In genomic region chr5:55004728-55005127, GRCh38 we compare ENCODE assay signal across 26 cellular contexts. TPM values are rescaled to one million over a fixed set of nuclear protein-coding genes. Genes with fewer than 3 reads are reported as not detected.
A peak's percentile ranks its signal among the peaks of the same experiment; 100 is the strongest.
DNase-seq lines count a peak whose midpoint lies in the region; ATAC-seq, FAIRE-seq and TF ChIP-seq lines count a peak whose summit lies in the region.
"Had no signal": no experiment of that assay in that cellular context is flagged by ENCODE, and none has a peak within 500 bp of the region (broad histone marks: within the 10 kb centered on the region; RNA-seq: fewer than 3 reads in every experiment).

No MANE protein-coding gene starts in this region.

- H3K27me3 ChIP-seq in ACC112 (ENCODE audit: insufficient read depth, low read length) (no peaks in the 10 kb centered on the region), foreskin keratinocyte (no peaks in the 10 kb centered on the region), heart left ventricle (peaks cover 0 to 3% (median 0%) of the 10 kb centered on the region in 9 donors)
- H3K27me3 ChIP-seq: BLaER1 treated with 17β-estradiol and CSF1 and Interleukin-3, amounts not matched to agents 10 nM and 100 nM; gastrocnemius medialis; neutrophil; right atrium auricular region; uterus had no signal

- H3K9ac ChIP-seq in kidney (ENCODE audit: low read length in 2 of 2) = no peak overlapping the region
- H3K9ac ChIP-seq: BLaER1 treated with 17β-estradiol and CSF1 and Interleukin-3, amounts not matched to agents 10 nM and 100 nM had no signal

- H3K27ac ChIP-seq in ACC112 (ENCODE audit: low read depth, low read length) = peak overlapping the region; percentile 40
- H3K27ac ChIP-seq in foreskin keratinocyte = no peak overlapping the region
- H3K27ac ChIP-seq in heart left ventricle = no peak overlapping the region
- H3K27ac ChIP-seq in kidney (ENCODE audit: low read depth in 2 of 2, low read length in 2 of 2) = no peak overlapping the region
- H3K27ac ChIP-seq: BLaER1 treated with 17β-estradiol and CSF1 and Interleukin-3, amounts not matched to agents 10 nM and 100 nM; gastrocnemius medialis; neutrophil; right atrium auricular region; suprapubic skin; uterus had no signal

- H3K4me1 ChIP-seq in ACC112 (ENCODE audit: control insufficient read depth, insufficient read depth, low read length, unreplicated experiment) (peaks cover 28% of the 10 kb centered on the region), foreskin keratinocyte (peaks cover 14% of the 10 kb centered on the region), heart left ventricle (no peaks in the 10 kb centered on the region), kidney (ENCODE audit: control insufficient read depth in 1 of 2, insufficient read depth in 1 of 2, low read depth in 1 of 2, low read length in 2 of 2) (no peaks in the 10 kb centered on the region)
- H3K4me1 ChIP-seq: BLaER1 treated with 17β-estradiol and CSF1 and Interleukin-3, amounts not matched to agents 10 nM and 100 nM; gastrocnemius medialis; right atrium auricular region; suprapubic skin; uterus had no signal

- no peaks in the 10 kb centered on the region for H3K79me2 ChIP-seq in ACC112 (ENCODE audit: control insufficient read depth, insufficient read depth, low read length, unreplicated experiment)

- H3K36me3 Mint-ChIP-seq in CD14-positive monocyte = no peaks in the 10 kb centered on the region
- H3K36me3 Mint-ChIP-seq: IgD-negative memory B cell had no signal

- DNase-seq in HS-5 (ENCODE audit: low read depth) (peak; percentile 40), choroid plexus epithelial cell (ENCODE audit: low read depth) (peak; percentile 77), foreskin keratinocyte (peak; percentile 15 to 55), CD14-positive monocyte (ENCODE audit: low spot score) (no peak), heart left ventricle (no peak), ecto neural progenitor cell (ENCODE audit: low spot score) (no peak), kidney (no peak)
- DNase-seq: activated CD4-positive, CD25-positive, alpha-beta regulatory T cell treated with anti-CD3 and anti-CD28 coated beads, Interleukin-2, amount 50 U/mL, for 72 hours; activated CD8-positive, alpha-beta memory T cell treated with anti-CD3 and anti-CD28 coated beads for 24 hours; activated naive CD4-positive, alpha-beta T cell treated with anti-CD3 and anti-CD28 coated beads, Interleukin-2, amount 10 ng/mL, durations not matched to agents 7 days and 5 days; activated T-cell treated with anti-CD3 and anti-CD28 coated beads, Interleukin-2, amount 50 U/mL, for 72 hours; aorta; effector memory CD8-positive, alpha-beta T cell; gastrocnemius medialis; MM.1S; NCI-H146; NCI-H526 treated with DMSO at 0.1 percent for 48 hours; uterus had no signal

- H3K4me3 Mint-ChIP-seq in CD14-positive monocyte = no peak overlapping the region
- H3K4me3 Mint-ChIP-seq: activated naive CD4-positive, alpha-beta T cell treated with anti-CD3 and anti-CD28 coated beads, Interleukin-2, amount 10 ng/mL, durations not matched to agents 7 days and 5 days; activated T-cell treated with anti-CD3 and anti-CD28 coated beads, Interleukin-2, amount 50 U/mL, for 72 hours; effector memory CD8-positive, alpha-beta T cell; IgD-negative memory B cell had no signal

- H3K9me3 Mint-ChIP-seq in CD14-positive monocyte = peaks cover 1 to 10% (median 3%) of the 10 kb centered on the region in 7 donors
- H3K9me3 Mint-ChIP-seq: effector memory CD8-positive, alpha-beta T cell had no signal

- H3K9me3 ChIP-seq in heart left ventricle (peaks cover 0 to 5% (median 0%) of the 10 kb centered on the region in 12 donors), kidney (ENCODE audit: control insufficient read depth in 1 of 2, low read length in 2 of 2) (peaks cover 0 to 2% of the 10 kb centered on the region in 2 donors)
- H3K9me3 ChIP-seq: gastrocnemius medialis, neutrophil, right atrium auricular region, suprapubic skin, uterus had no signal

- 76 to 85% (median 82%) methylated on average over 1 of the region's 1 CpG for WGBS in heart left ventricle, 4 donors

- TF ChIP-seq CTCF in choroid plexus epithelial cell (conservative IDR thresholded peaks at IDR 0.05; ENCODE audit: low read depth, low read length) = no peak
- no peak for TF ChIP-seq CTCF in foreskin keratinocyte (conservative IDR thresholded peaks at IDR 0.05)
- no peak for TF ChIP-seq CTCF in CD14-positive monocyte (IDR thresholded peaks at IDR 0.05)
- no peak for TF ChIP-seq CTCF in heart left ventricle (IDR thresholded peaks at IDR 0.05)
- no peak for TF ChIP-seq CTCF in kidney (IDR thresholded peaks at IDR 0.05; ENCODE audit: borderline replicate concordance, extremely low read depth, insufficient read depth)

- H2AFZ ChIP-seq in ACC112 (ENCODE audit: low read length, unreplicated experiment) = no peak overlapping the region

- FAIRE-seq in kidney (lab: Jason Lieb, UNC) = no peak
- FAIRE-seq: A204.1 had no signal

- peaks cover 0 to 4% (median 2%) of the 10 kb centered on the region in 3 donors for H3K27me3 Mint-ChIP-seq in CD14-positive monocyte (ENCODE audit: low read depth in 3 of 3)
- H3K27me3 Mint-ChIP-seq: effector memory CD8-positive, alpha-beta T cell had no signal

- intact Hi-C loops in CD14-positive monocyte (cut with micrococcal nuclease) (no loop called here), heart left ventricle (cut with DNase I) (no loop called here), kidney (cut with DNase I) (no loop called here)

- no peak for ATAC-seq in foreskin keratinocyte
- ATAC-seq in heart left ventricle = no peak
- ATAC-seq: activated T-cell treated with anti-CD3 and anti-CD28 coated beads, Interleukin-2, amount 50 U/mL, for 72 hours; effector memory CD8-positive, alpha-beta T cell; gastrocnemius medialis had no signal

- H3K4me3 ChIP-seq in ACC112 (ENCODE audit: low read depth, low read length) = no peak overlapping the region
- no peak overlapping the region for H3K4me3 ChIP-seq in choroid plexus epithelial cell (ENCODE audit: low read depth, low read length)
- H3K4me3 ChIP-seq in heart left ventricle = no peak overlapping the region
- H3K4me3 ChIP-seq in kidney (ENCODE audit: low read length in 2 of 2) = no peak overlapping the region
- H3K4me3 ChIP-seq: BLaER1 treated with 17β-estradiol and CSF1 and Interleukin-3, amounts not matched to agents 10 nM and 100 nM; gastrocnemius medialis; right atrium auricular region; suprapubic skin; uterus had no signal

- no peak overlapping the region for H3K27ac Mint-ChIP-seq in CD14-positive monocyte
- H3K27ac Mint-ChIP-seq: activated naive CD4-positive, alpha-beta T cell treated with anti-CD3 and anti-CD28 coated beads, Interleukin-2, amount 10 ng/mL, durations not matched to agents 7 days and 5 days; activated T-cell treated with anti-CD3 and anti-CD28 coated beads, Interleukin-2, amount 50 U/mL, for 72 hours; IgD-negative memory B cell had no signal

- no peak for TF ChIP-seq POLR2A in heart left ventricle (IDR thresholded peaks at IDR 0.05)

- H3K36me3 ChIP-seq in ACC112 (ENCODE audit: insufficient read depth, low read length) = no peaks in the 10 kb centered on the region
- H3K36me3 ChIP-seq in heart left ventricle = no peaks in the 10 kb centered on the region
- no peaks in the 10 kb centered on the region for H3K36me3 ChIP-seq in kidney (ENCODE audit: control insufficient read depth in 1 of 2, insufficient read depth in 2 of 2, low read length in 2 of 2)
- H3K36me3 ChIP-seq: BLaER1 treated with 17β-estradiol and CSF1 and Interleukin-3, amounts not matched to agents 10 nM and 100 nM; gastrocnemius medialis; neutrophil; right atrium auricular region; suprapubic skin; uterus had no signal

- H3K4me1 Mint-ChIP-seq in CD14-positive monocyte = no peaks in the 10 kb centered on the region
- H3K4me1 Mint-ChIP-seq: IgD-negative memory B cell had no signal

RNA-seq across cellular contexts. Expression of gene GZMK, which starts 19.3 kb away (rescaled TPM):
- total RNA-seq in foreskin keratinocyte (not detected in 2 replicates), heart left ventricle (1 to 10 TPM in 2 of 9 donors, under 1 TPM in 3, not detected in 4; 0.35 to 6.3 (median 0.55) TPM), kidney (4.4 TPM)
- polyA plus RNA-seq in foreskin keratinocyte (not detected in 2 replicates), CD14-positive monocyte (under 1 TPM; 0.38 to 0.79 TPM), heart left ventricle (under 1 TPM; 0.21 to 0.42 TPM), kidney (ENCODE audit: insufficient read depth, low read depth, low replicate concordance) (0.69 TPM)
- total RNA-seq: cerebellum had no signal

RNA-seq across cellular contexts. Expression of gene ESM1, which starts 19.3 kb away (rescaled TPM):
- total RNA-seq in foreskin keratinocyte (3.8 and 18.1 TPM in 2 replicates), heart left ventricle (1 to 10 TPM in 2 of 9 donors, under 1 TPM in 3, not detected in 4; 0.23 to 3.8 (median 0.72) TPM), kidney (0.38 TPM)
- polyA plus RNA-seq in foreskin keratinocyte (1.8 and 7.0 TPM in 2 replicates), CD14-positive monocyte (not detected), heart left ventricle (under 1 TPM in 1 of 2 donors, not detected in 1; 0.82 TPM), kidney (ENCODE audit: insufficient read depth, low read depth, low replicate concordance) (6.1 TPM)
- total RNA-seq: right atrium auricular region had no signal

Comparison
In these comparisons a context has a peak if more than half of its experiments do, and no peak if none do; other contexts are left out.
1. DNase-seq: peak in HS-5 (single experiment), choroid plexus epithelial cell (single experiment) and foreskin keratinocyte (2 of 2); none in CD14-positive monocyte (single experiment), heart left ventricle (0 of 5), ecto neural progenitor cell (single experiment) and kidney (single experiment).